Comparison of ENCODE assay signal across 8 cellular contexts in the genomic region with DNA sequence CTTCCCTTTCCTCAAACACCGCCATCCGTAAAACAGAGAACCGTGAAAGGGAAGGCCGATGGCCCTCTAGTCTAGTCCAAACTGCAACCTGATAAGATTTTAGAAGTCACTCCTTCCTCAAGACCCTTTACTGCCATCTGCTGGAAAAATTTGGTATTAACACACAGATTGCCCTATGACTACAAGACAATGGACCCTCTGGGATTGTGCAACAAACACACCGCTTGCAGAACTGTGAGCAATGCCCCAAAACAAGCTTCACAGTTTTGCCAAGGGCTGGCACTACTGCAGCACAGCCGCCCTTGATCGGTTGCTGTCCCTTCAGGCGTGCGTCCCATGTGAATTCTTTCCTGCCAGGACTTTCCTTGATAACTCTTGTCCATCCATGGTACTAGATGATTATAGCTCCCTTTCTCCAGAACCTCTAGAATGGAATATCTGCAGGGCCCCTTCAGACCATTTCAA. TPM values are rescaled to one million over a fixed set of nuclear protein-coding genes. Genes with fewer than 3 reads are reported as not detected.
A peak's percentile ranks its signal among the peaks of the same experiment; 100 is the strongest.
DNase-seq lines count a peak whose midpoint lies in the region; ATAC-seq, FAIRE-seq and TF ChIP-seq lines count a peak whose summit lies in the region.

No MANE protein-coding gene starts in this region.

- peak overlapping the region; percentile 58 for H3K4me3 ChIP-seq in SK-N-MC
- no peak overlapping the region for H3K4me3 ChIP-seq in astrocyte of the cerebellum (ENCODE audit: low read depth, low read length)
- H3K4me3 ChIP-seq in small intestine (ENCODE audit: low read depth in 1 of 2, low read length in 2 of 2) = no peak overlapping the region

- WGBS in small intestine, 3 donors = 25 to 39% (median 36%) methylated on average over 9 of the region's 9 CpGs

- DNase-seq in AG08396 (ENCODE audit: low spot score) = peak; percentile 69
- peak; percentile 83 for DNase-seq in NCI-H128 (lab: John Stamatoyannopoulos, UW; ENCODE audit: unreplicated experiment)
- peak; percentile 92 for DNase-seq in SK-N-MC (ENCODE audit: low read depth, low spot score)
- DNase-seq in astrocyte of the cerebellum (ENCODE audit: low read depth) = peak; percentile 92
- DNase-seq in iPS DF 4.7 (ENCODE audit: extremely low read depth, low spot score) = peak; percentile 99
- DNase-seq in small intestine = peak; percentile 87

- H3K27ac ChIP-seq in SK-N-MC (peak overlapping the region; percentile 35), small intestine (ENCODE audit: low read depth in 1 of 2, low read length in 1 of 2) (no peak overlapping the region)

- peak; percentile 76 for TF ChIP-seq CTCF in astrocyte of the cerebellum (IDR thresholded peaks at IDR 0.05; ENCODE audit: low read depth, low read length, missing control alignments)

- in situ Hi-C loops in astrocyte of the cerebellum (cut with HindIII; ENCODE audit: low sequenced_read_pairs) = loop anchor here (25.0 kb wide), 1 partner anchor 820 kb away; a partner anchor contains a TSS

- no peaks in the 10 kb centered on the region for H3K9me3 ChIP-seq in SK-N-MC (ENCODE audit: low read depth, low read length)
- H3K9me3 ChIP-seq in small intestine (ENCODE audit: control insufficient read depth, low read depth) = no peaks in the 10 kb centered on the region

- H3K4me1 ChIP-seq in small intestine (ENCODE audit: control insufficient read depth in 2 of 2, insufficient read depth in 1 of 2, low read depth in 1 of 2, low read length in 1 of 2) = no peaks in the 10 kb centered on the region

- H3K36me3 ChIP-seq in SK-N-MC (ENCODE audit: insufficient read depth, low read length) (no peaks in the 10 kb centered on the region), small intestine (ENCODE audit: control insufficient read depth in 2 of 2, insufficient read depth in 2 of 2, low read length in 2 of 2) (no peaks in the 10 kb centered on the region)

- no peak for FAIRE-seq in small intestine (lab: Jason Lieb, UNC)

- H3K9ac ChIP-seq in SK-N-MC (ENCODE audit: insufficient read length) = peak overlapping the region; percentile 52

- ATAC-seq in GM18508 (IDR thresholded peaks at IDR 0.05; ENCODE audit: insufficient read depth, unreplicated experiment) (peak; percentile 97), HG02884 (IDR thresholded peaks at IDR 0.05; ENCODE audit: unreplicated experiment) (peak; percentile 96)

- H3K27me3 ChIP-seq in small intestine (ENCODE audit: control insufficient read depth in 2 of 2, insufficient read depth in 2 of 2, low read length in 2 of 2) = no peaks in the 10 kb centered on the region

RNA-seq across cellular contexts. Expression of a gene that starts 23.1 kb away (rescaled TPM):
- 10 to 100 TPM; 18.8 to 28.3 (median 26.5) TPM for polyA plus RNA-seq in small intestine
